ENCODE assay signal across 1 cellular context in the genomic region with DNA sequence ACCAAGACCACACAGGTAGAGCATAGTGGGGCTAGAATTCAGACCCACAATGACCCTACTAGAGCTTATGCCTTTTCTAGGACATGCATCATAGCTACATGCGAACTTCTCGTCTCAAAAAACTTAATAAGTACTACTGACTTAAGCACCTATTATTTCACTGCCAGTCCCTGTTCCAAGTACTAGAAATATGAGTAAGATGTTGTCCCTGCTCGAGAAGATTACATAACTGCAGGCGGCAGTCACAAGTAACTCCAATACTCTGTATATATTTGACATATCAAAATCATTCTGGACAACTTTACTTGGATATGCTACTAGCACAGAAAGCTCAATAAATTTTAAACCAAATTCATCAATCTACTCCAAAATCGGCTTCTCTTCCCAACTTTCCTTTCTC.
TF ChIP-seq lines count a peak whose summit lies in the region.

No MANE protein-coding gene starts in this region.

TF ChIP-seq in H1, 55 proteins besides CTCF, POLR2A, EP300 and RAD21 (continued from another document):
- TF ChIP-seq USF2 (IDR thresholded peaks at IDR 0.05; ENCODE audit: low read length), result no peak
- TF ChIP-seq RXRA (IDR thresholded peaks at IDR 0.05; ENCODE audit: insufficient read depth, low read depth, low read length), result no peak
- TF ChIP-seq RBBP5 (IDR thresholded peaks at IDR 0.05; ENCODE audit: borderline replicate concordance, low read depth, low read length), result no peak
- TF ChIP-seq SIX5 (IDR thresholded peaks at IDR 0.05; ENCODE audit: low read depth, low read length), result no peak
- no peak for TF ChIP-seq GABPA (IDR thresholded peaks at IDR 0.05; ENCODE audit: borderline replicate concordance, insufficient read depth, low read length)
- no peak for TF ChIP-seq SRF (IDR thresholded peaks at IDR 0.05; ENCODE audit: low read depth, low read length)
- TF ChIP-seq RFX5 (IDR thresholded peaks at IDR 0.05; ENCODE audit: borderline replicate concordance, low read depth, low read length), result no peak
- TF ChIP-seq CBX8 (IDR thresholded peaks at IDR 0.05; ENCODE audit: borderline replicate concordance, low read depth, low read length), result no peak
- TF ChIP-seq ATF2 (IDR thresholded peaks at IDR 0.05; ENCODE audit: low read length), result no peak
- no peak for TF ChIP-seq CHD1 (IDR thresholded peaks at IDR 0.05; ENCODE audit: low read depth, low read length)
TF ChIP-seq in H1: peak in this region for 0.
